ENCODE assay signal across 8 cellular contexts in genomic region chr6:139161817-139162284, GRCh38. TPM values are rescaled to one million over a fixed set of nuclear protein-coding genes. Genes with fewer than 3 reads are reported as not detected.
DNase-seq lines count a peak whose midpoint lies in the region; ATAC-seq and TF ChIP-seq lines count a peak whose summit lies in the region.

No MANE protein-coding gene starts in this region.

- peak; percentile 16 to 86 (median 51) for DNase-seq in T-helper 1 cell
- peak; percentile 39 for DNase-seq in dermis blood vessel endothelial cell
- DNase-seq in stimulated activated CD8-positive, alpha-beta memory T cell treated with anti-CD3 and anti-CD28 coated beads, Interleukin-4, amount 100 ng/mL, for 4 hours (ENCODE audit: low read depth in 2 of 2, low spot score in 1 of 2) = peak; percentile 33 to 43
- DNase-seq in OCI-M2 (lab: John Stamatoyannopoulos, UW; ENCODE audit: unreplicated experiment) = no peak
- DNase-seq in SKM-1 (lab: John Stamatoyannopoulos, UW; ENCODE audit: unreplicated experiment) = no peak
- no peak for DNase-seq in HAP-1 (ENCODE audit: low spot score in 2 of 2)

- no peaks in the 10 kb centered on the region for H3K27me3 ChIP-seq in HAP-1 (ENCODE audit: low read depth)

- no peaks in the 10 kb centered on the region for H3K4me1 ChIP-seq in HAP-1

- no peaks in the 10 kb centered on the region for H3K9me3 ChIP-seq in HAP-1

- in situ Hi-C loops in HAP-1 (cut with MboI; ENCODE audit: low sequenced_read_pairs) = no loop called here

- ATAC-seq in GM18505 (IDR thresholded peaks at IDR 0.05; ENCODE audit: unreplicated experiment) (peak; percentile 98), HG02623 (IDR thresholded peaks at IDR 0.05; ENCODE audit: unreplicated experiment) (peak; percentile 98)

- TF ChIP-seq POLR2A in GM18505 (IDR thresholded peaks at IDR 0.05; ENCODE audit: borderline replicate concordance, extremely low read depth, insufficient read depth, insufficient read length) = no peak

- H3K4me3 ChIP-seq in HAP-1 = no peak overlapping the region

- peaks cover 3% of the 10 kb centered on the region; the same call in 1 of the 2 replicates for H3K36me3 ChIP-seq in HAP-1 (replicated peaks)

RNA-seq across cellular contexts. Expression of gene HECA, which starts 27.0 kb away (rescaled TPM):
- 37.8 and 44.6 TPM in 2 replicates for total RNA-seq in dermis blood vessel endothelial cell

Comparison
In these comparisons a context has a peak if more than half of its experiments do, and no peak if none do; other contexts are left out.
1. DNase-seq: peak in T-helper 1 cell (5 of 5), dermis blood vessel endothelial cell (single experiment) and stimulated activated CD8-positive, alpha-beta memory T cell treated with anti-CD3 and anti-CD28 coated beads, Interleukin-4, amount 100 ng/mL, for 4 hours (2 of 2); none in OCI-M2 (single experiment), SKM-1 (single experiment) and HAP-1 (0 of 2).